14 cellular contexts compared by ENCODE assay signal in genomic region chr18:60411715-60412114, GRCh38. TPM values are rescaled to one million over a fixed set of nuclear protein-coding genes. Genes with fewer than 3 reads are reported as not detected.
DNase-seq lines count a peak whose midpoint lies in the region; ATAC-seq, FAIRE-seq and TF ChIP-seq lines count a peak whose summit lies in the region.
"Had no signal": no experiment of that assay in that cellular context is flagged by ENCODE, and none has a peak within 500 bp of the region (broad histone marks: within the 10 kb centered on the region; RNA-seq: fewer than 3 reads in every experiment).

No MANE protein-coding gene starts in this region.

- BruUV-seq in A673 (replicated peaks; lab: Mats Ljungman, UMichigan): no TSS peak

- no peaks in the 10 kb centered on the region for H3K36me3 ChIP-seq in A673 (ENCODE audit: insufficient read depth, low read length, poor library complexity, severe bottlenecking)
- no peaks in the 10 kb centered on the region for H3K36me3 ChIP-seq in osteoblast (ENCODE audit: insufficient read depth, low read length)
- H3K36me3 ChIP-seq in mucosa of descending colon (ENCODE audit: low read depth): no peaks in the 10 kb centered on the region
- H3K36me3 ChIP-seq: transverse colon had no signal

- no peak overlapping the region for H3K4me2 ChIP-seq in osteoblast (ENCODE audit: insufficient read depth, low read length)

- H3K4me3 ChIP-seq in A673 (ENCODE audit: low read depth, low read length, poor library complexity, severe bottlenecking): no peak overlapping the region
- no peak overlapping the region for H3K4me3 ChIP-seq in fibroblast of the aortic adventitia (ENCODE audit: low read depth, low read length)
- H3K4me3 ChIP-seq in osteoblast (ENCODE audit: insufficient read depth, low read length): no peak overlapping the region
- no peak overlapping the region for H3K4me3 ChIP-seq in mucosa of descending colon
- H3K4me3 ChIP-seq: transverse colon had no signal

- H3K9me3 ChIP-seq in A673 (ENCODE audit: low read depth, low read length, poor library complexity, severe bottlenecking): no peaks in the 10 kb centered on the region
- no peaks in the 10 kb centered on the region for H3K9me3 ChIP-seq in osteoblast (ENCODE audit: low read depth, low read length)
- no peaks in the 10 kb centered on the region for H3K9me3 ChIP-seq in mucosa of descending colon
- H3K9me3 ChIP-seq: transverse colon had no signal

- intact Hi-C loops in A673 (cut with micrococcal nuclease; ENCODE audit: unreplicated experiment): no loop called here
- intact Hi-C loops in mucosa of descending colon (cut with DNase I, micrococcal nuclease): no loop called here

- H2AFZ ChIP-seq in osteoblast (ENCODE audit: low read length): no peak overlapping the region

- H3K27ac ChIP-seq in A673 (ENCODE audit: low read depth, low read length, poor library complexity, severe bottlenecking): no peak overlapping the region
- no peak overlapping the region for H3K27ac ChIP-seq in osteoblast (ENCODE audit: low read depth, low read length)
- H3K27ac ChIP-seq: transverse colon had no signal

- TF ChIP-seq CTCF in A673 (conservative IDR thresholded peaks at IDR 0.05; ENCODE audit: low read depth, low read length): peak; percentile 39; the same call in 1 of the 2 replicates
- peak; percentile 3 for TF ChIP-seq CTCF in GM10266 (IDR thresholded peaks at IDR 0.05; ENCODE audit: control insufficient read depth, insufficient read depth, low read depth, missing control alignments)
- TF ChIP-seq CTCF in fibroblast of the aortic adventitia (IDR thresholded peaks at IDR 0.05; ENCODE audit: insufficient read depth, low read length): peak; percentile 11
- TF ChIP-seq CTCF in osteoblast (IDR thresholded peaks at IDR 0.05; ENCODE audit: extremely low read depth, low read depth, low read length): no peak
- TF ChIP-seq CTCF in mucosa of descending colon (IDR thresholded peaks at IDR 0.05): no peak

- FAIRE-seq in GM19239 (lab: Jason Lieb, UNC): no peak
- FAIRE-seq: colon, GM12892 had no signal

- H3K27me3 ChIP-seq in A673 (replicated peaks; ENCODE audit: insufficient read depth, low read depth, low read length, poor library complexity): peaks cover 10% of the 10 kb centered on the region
- no peaks in the 10 kb centered on the region for H3K27me3 ChIP-seq in osteoblast (ENCODE audit: insufficient read depth, low read length)
- H3K27me3 ChIP-seq: transverse colon had no signal

- no peak for ATAC-seq in mucosa of descending colon
- ATAC-seq: natural killer cell had no signal

- DNase-seq in A673 (ENCODE audit: low spot score): peak; percentile 16
- DNase-seq in GM10266 (ENCODE audit: extremely low spot score): no peak
- DNase-seq in NCI-H69 (lab: John Stamatoyannopoulos, UW): peak; percentile 64
- DNase-seq in fibroblast of the aortic adventitia (ENCODE audit: low read depth): no peak
- no peak for DNase-seq in osteoblast (ENCODE audit: insufficient read length, low spot score, missing footprints)
- no peak for DNase-seq in mucosa of descending colon
- DNase-seq in GM19239 (ENCODE audit: insufficient read length, low spot score): no peak
- no peak for DNase-seq in activated CD4-positive, alpha-beta T cell treated with anti-CD3 and anti-CD28 coated beads for 4 hours
- DNase-seq: activated CD4-positive, alpha-beta memory T cell treated with anti-CD3 and anti-CD28 coated beads, Interleukin-2, amount 10 ng/mL, durations not matched to agents 7 days and 5 days; natural killer cell; NCI-H446 treated with DMSO at 0.1 percent for 48 hours; transverse colon had no signal

- H3K79me2 ChIP-seq in osteoblast (ENCODE audit: insufficient read depth, low read length): no peaks in the 10 kb centered on the region

- CTCF ChIA-PET in A673 (lab: Charles Lee): no interaction called here

- H3K4me1 ChIP-seq in A673 (ENCODE audit: insufficient read depth, low read length, poor library complexity, severe bottlenecking) (no peaks in the 10 kb centered on the region), osteoblast (ENCODE audit: insufficient read depth, low read length) (no peaks in the 10 kb centered on the region), mucosa of descending colon (ENCODE audit: low read depth) (no peaks in the 10 kb centered on the region)
- H3K4me1 ChIP-seq: transverse colon had no signal

- H4K20me1 ChIP-seq in osteoblast (ENCODE audit: insufficient read depth, low read length): no peaks in the 10 kb centered on the region

- POLR2A ChIA-PET in A673 (lab: Charles Lee; ENCODE audit: low non-redundant PET): no interaction called here

RNA-seq across cellular contexts. Expression of gene MC4R, which starts 39.1 kb away (rescaled TPM):
- total RNA-seq in A673 (2021) (not detected in 2 replicates), fibroblast of the aortic adventitia (ENCODE audit: low replicate concordance) (not detected in 2 replicates), osteoblast (under 0.01 TPM in 1 of 2 replicates, not detected in the other), mucosa of descending colon (not detected)
- total RNA-seq: activated CD4-positive, alpha-beta memory T cell treated with anti-CD3 and anti-CD28 coated beads, Interleukin-2, amount 10 ng/mL, durations not matched to agents 7 days and 5 days; natural killer cell; transverse colon had no signal

Comparison
In these comparisons a context has a peak if more than half of its experiments do, and no peak if none do; other contexts are left out.
1. DNase-seq: peak in A673 (single experiment) and NCI-H69 (single experiment); none in GM10266 (single experiment), fibroblast of the aortic adventitia (single experiment), osteoblast (single experiment), mucosa of descending colon (0 of 3), GM19239 (single experiment) and activated CD4-positive, alpha-beta T cell treated with anti-CD3 and anti-CD28 coated beads for 4 hours (0 of 2).
2. CTCF ChIP-seq: peak in A673 (single experiment), GM10266 (single experiment) and fibroblast of the aortic adventitia (single experiment); none in osteoblast (single experiment) and mucosa of descending colon (single experiment).